15 cellular contexts compared by ENCODE assay signal in genomic region chr16:1019934-1020305, GRCh38. TPM values are rescaled to one million over a fixed set of nuclear protein-coding genes. Genes with fewer than 3 reads are reported as not detected.
DNase-seq lines count a peak whose midpoint lies in the region; ATAC-seq, FAIRE-seq and TF ChIP-seq lines count a peak whose summit lies in the region.
"Had no signal": no experiment of that assay in that cellular context is flagged by ENCODE, and none has a peak within 500 bp of the region (broad histone marks: within the 10 kb centered on the region; RNA-seq: fewer than 3 reads in every experiment).

No MANE protein-coding gene starts in this region.

- intact Hi-C loops in psoas muscle (cut with DNase I) (loop anchor here in 1 of 2 donors (10.0 kb wide), 1 partner anchor 55 kb away; no protein-coding TSS in a partner anchor), transverse colon (cut with DNase I; ENCODE audit: low total_unique reads) (no loop called here)

- H3K27ac ChIP-seq in RWPE1 (peak overlapping the region; percentile 42), psoas muscle (no peak overlapping the region), transverse colon (peak overlapping the region in 1 of 4 donors; percentile 55), small intestine (ENCODE audit: low read depth in 1 of 2, low read length in 1 of 2) (no peak overlapping the region)

- POLR2A ChIA-PET in RWPE1 (lab: Yijun Ruan, JAX; ENCODE audit: low non-redundant PET), result no interaction called here

- H3K27me3 ChIP-seq in psoas muscle (ENCODE audit: insufficient read depth in 3 of 3, low read length in 2 of 3) (peaks cover 0 to 73% (median 22%) of the 10 kb centered on the region in 3 donors), transverse colon (peaks cover 52% of the 10 kb centered on the region), small intestine (ENCODE audit: control insufficient read depth in 2 of 2, insufficient read depth in 2 of 2, low read length in 2 of 2) (peaks cover 0 to 3% of the 10 kb centered on the region in 2 donors)

- in situ Hi-C loops in transverse colon (cut with MboI; ENCODE audit: low pct_ligation_motif_present in 1 of 4, low pct_unique_long_range_greater_than_20kb in 1 of 4, low sequenced_read_pairs in 3 of 4), result no loop called here

- ATAC-seq in psoas muscle (peak in 3 of 4 donors; percentile 11 to 18 (median 14)), GM18511 (IDR thresholded peaks at IDR 0.05; ENCODE audit: unreplicated experiment) (no peak), GM19324 (IDR thresholded peaks at IDR 0.05; ENCODE audit: low FRiP score, unreplicated experiment) (no peak)

- WGBS in psoas muscle, 3 donors, result 31 to 58% (median 32%) methylated on average over 18 to 19 of the region's 19 CpGs
- WGBS in transverse colon (ENCODE audit: low coverage in 1 of 2), 2 donors, result 35 to 60% methylated on average over 4 to 15 of the region's 19 CpGs
- 39 to 58% (median 53%) methylated on average over 18 to 19 of the region's 19 CpGs for WGBS in small intestine, 3 donors

- TF ChIP-seq CTCF in AG09309 (IDR thresholded peaks at IDR 0.05; ENCODE audit: control insufficient read depth, insufficient read depth, low read depth, low read length, missing control alignments) (no peak), RWPE1 (conservative IDR thresholded peaks at IDR 0.05; ENCODE audit: low read depth) (no peak), fibroblast of the aortic adventitia (IDR thresholded peaks at IDR 0.05; ENCODE audit: insufficient read depth, low read length) (no peak), psoas muscle (IDR thresholded peaks at IDR 0.05) (no peak), transverse colon (IDR thresholded peaks at IDR 0.05) (no peak)

- H3K4me1 ChIP-seq in psoas muscle, result peaks cover 5% of the 10 kb centered on the region
- H3K4me1 ChIP-seq in transverse colon, result no peaks in the 10 kb centered on the region
- no peaks in the 10 kb centered on the region for H3K4me1 ChIP-seq in small intestine (ENCODE audit: control insufficient read depth in 2 of 2, insufficient read depth in 1 of 2, low read depth in 1 of 2, low read length in 1 of 2)

- H3K4me3 ChIP-seq in AG09309 (ENCODE audit: control insufficient read depth, low read depth, low read length) (peak overlapping the region; percentile 31), fibroblast of the aortic adventitia (ENCODE audit: low read depth, low read length) (peak overlapping the region; percentile 33), psoas muscle (peak overlapping the region; percentile 33), transverse colon (no peak overlapping the region), small intestine (ENCODE audit: low read depth in 1 of 2, low read length in 2 of 2) (no peak overlapping the region)
- H3K4me3 ChIP-seq: smooth muscle cell had no signal

- DNase-seq in AG09309 (ENCODE audit: low read depth) (no peak), RWPE1 (ENCODE audit: low spot score) (no peak), fibroblast of the aortic adventitia (ENCODE audit: low read depth) (peak; percentile 31), psoas muscle (no peak), transverse colon (no peak), small intestine (no peak)
- DNase-seq: activated CD4-positive, alpha-beta T cell treated with anti-CD3 and anti-CD28 coated beads, Interleukin-2, amount 50 U/mL, for 48 hours; activated effector memory CD4-positive, alpha-beta T cell treated with Interleukin-2 at 50 U/mL for 16 hours; NCI-H1092 had no signal

- H3K36me3 ChIP-seq in psoas muscle (ENCODE audit: insufficient read depth in 1 of 2, low read depth in 1 of 2) (no peaks in the 10 kb centered on the region), transverse colon (no peaks in the 10 kb centered on the region), small intestine (ENCODE audit: control insufficient read depth in 2 of 2, insufficient read depth in 2 of 2, low read length in 2 of 2) (no peaks in the 10 kb centered on the region)

- FAIRE-seq in small intestine (lab: Jason Lieb, UNC), result no peak
- FAIRE-seq: GM12891, RCC 7860 had no signal

- CTCF ChIA-PET in RWPE1 (lab: Yijun Ruan, JAX), result no interaction called here

- H3K9me3 ChIP-seq in psoas muscle, result no peaks in the 10 kb centered on the region
- no peaks in the 10 kb centered on the region for H3K9me3 ChIP-seq in transverse colon
- no peaks in the 10 kb centered on the region for H3K9me3 ChIP-seq in small intestine (ENCODE audit: control insufficient read depth, low read depth)

- TF ChIP-seq EP300 in transverse colon (IDR thresholded peaks at IDR 0.05; ENCODE audit: low read depth), result no peak

- no peak for TF ChIP-seq POLR2A in transverse colon (IDR thresholded peaks at IDR 0.05)

RNA-seq across cellular contexts. Expression of gene SOX8, which starts 38.4 kb away (rescaled TPM):
- total RNA-seq in fibroblast of the aortic adventitia (ENCODE audit: low replicate concordance), result 0.09 and 0.33 TPM in 2 replicates
- 1 to 10 TPM in 2 of 4 donors, under 1 TPM in 2; 0.57 to 2.1 (median 1.3) TPM for total RNA-seq in psoas muscle
- 1 to 10 TPM in 1 of 3 donors, under 1 TPM in 2; 0.45 to 5.0 (median 0.51) TPM for polyA plus RNA-seq in psoas muscle
- total RNA-seq in transverse colon, result 1 to 10 TPM in 1 of 4 donors, under 1 TPM in 3; 0.37 to 1.9 (median 0.50) TPM
- polyA plus RNA-seq in small intestine, result 1 to 10 TPM in 1 of 3 donors, under 1 TPM in 1, not detected in 1; 0.27 to 1.0 TPM

RNA-seq across cellular contexts. Expression of gene LMF1, which starts 49.1 kb away (rescaled TPM):
- 11.9 and 29.4 TPM in 2 replicates for total RNA-seq in fibroblast of the aortic adventitia (ENCODE audit: low replicate concordance)
- 1 to 10 TPM; 4.0 to 9.0 (median 6.8) TPM for total RNA-seq in psoas muscle
- 1 to 10 TPM; 1.9 to 2.7 (median 2.7) TPM for polyA plus RNA-seq in psoas muscle
- 10 to 100 TPM; 15.9 to 34.8 (median 19.6) TPM for total RNA-seq in transverse colon
- 1 to 10 TPM; 8.2 to 9.4 (median 8.9) TPM for polyA plus RNA-seq in small intestine

RNA-seq across cellular contexts. Expression of gene SSTR5, which starts 52.6 kb away (rescaled TPM):
- total RNA-seq in fibroblast of the aortic adventitia (ENCODE audit: low replicate concordance), result not detected in 2 replicates
- total RNA-seq in psoas muscle, result under 1 TPM in 1 of 4 donors, not detected in 3; 0.32 TPM
- under 1 TPM; 0.03 to 0.13 (median 0.04) TPM for polyA plus RNA-seq in psoas muscle
- total RNA-seq in transverse colon, result not detected
- under 1 TPM in 1 of 3 donors, not detected in 2; 0.24 TPM for polyA plus RNA-seq in small intestine
- total RNA-seq: H4, smooth muscle cell had no signal
- polyA plus RNA-seq: smooth muscle cell had no signal

Comparison
In these comparisons a context has a peak if more than half of its experiments do, and no peak if none do; other contexts are left out.
1. H3K4me3 ChIP-seq: peak in AG09309 (single experiment), fibroblast of the aortic adventitia (single experiment) and psoas muscle (single experiment); none in transverse colon (0 of 4) and small intestine (0 of 2).
2. ATAC-seq: peak in psoas muscle (3 of 4); none in GM18511 (single experiment) and GM19324 (single experiment).